ENCODE assay signal across 13 cellular contexts in genomic region chr5:149938272-149938671, GRCh38. TPM values are rescaled to one million over a fixed set of nuclear protein-coding genes. Genes with fewer than 3 reads are reported as not detected.
A peak's percentile ranks its signal among the peaks of the same experiment; 100 is the strongest.
DNase-seq lines count a peak whose midpoint lies in the region; ATAC-seq, FAIRE-seq and TF ChIP-seq lines count a peak whose summit lies in the region.
"Had no signal": no experiment of that assay in that cellular context is flagged by ENCODE, and none has a peak within 500 bp of the region (broad histone marks: within the 10 kb centered on the region; RNA-seq: fewer than 3 reads in every experiment).

No MANE protein-coding gene starts in this region.

- H3K36me3 ChIP-seq in K562 (ENCODE audit: control insufficient read depth, insufficient read depth, low read length) (no peaks in the 10 kb centered on the region; the same call in 1 of the 3 replicates), kidney epithelial cell (ENCODE audit: control insufficient read depth, insufficient read depth, low read length) (no peaks in the 10 kb centered on the region)
- H3K36me3 ChIP-seq: BLaER1 had no signal

- H3K4me3 ChIP-seq in A549 (no peak overlapping the region), K562 (no peak overlapping the region), kidney epithelial cell (ENCODE audit: low read depth, low read length) (no peak overlapping the region)
- H3K4me3 ChIP-seq: BLaER1 had no signal

- intact Hi-C loops in K562 (cut with micrococcal nuclease), result no loop called here

- H3K9me3 ChIP-seq in A549, result no peaks in the 10 kb centered on the region
- no peaks in the 10 kb centered on the region for H3K9me3 ChIP-seq in K562 (replicated peaks; ENCODE audit: control insufficient read depth, insufficient read depth, low read depth, low read length)
- H3K9me3 ChIP-seq: BLaER1 had no signal

- ATAC-seq in A549 (peak; percentile 78 to 84), K562 (no peak), GM21360 (IDR thresholded peaks at IDR 0.05; ENCODE audit: unreplicated experiment) (no peak), GM19397 (IDR thresholded peaks at IDR 0.05; ENCODE audit: unreplicated experiment) (no peak), HG03175 (IDR thresholded peaks at IDR 0.05; ENCODE audit: unreplicated experiment) (no peak)
- ATAC-seq: sciatic nerve had no signal

- no peaks in the 10 kb centered on the region for H3K9me1 ChIP-seq in K562 (ENCODE audit: control insufficient read depth, insufficient read depth, low read length)

- FAIRE-seq in A549 (lab: Jason Lieb, UNC) (peak; percentile 76), K562 (lab: Jason Lieb, UNC) (no peak)

- WGBS in A549 (ENCODE audit: missing lambda C conversion rate), result 4% methylated on average over 2 of the region's 2 CpGs
- WGBS in K562 (ENCODE audit: insufficient coverage, low coverage, missing lambda C conversion rate), result 19% methylated on average over 2 of the region's 2 CpGs

- BruUV-seq in K562 (replicated peaks; lab: Mats Ljungman, UMichigan), result no TSS peak

- POLR2A ChIA-PET in A549 (lab: Yijun Ruan, JAX) (no interaction called here), K562 (lab: Yijun Ruan, JAX) (no interaction called here)

- peak; percentile 65 to 91 for DNase-seq in A549 (ENCODE audit: low read depth in 1 of 2, low spot score in 1 of 2)
- peak in 1 of 4 experiments; percentile 48 for DNase-seq in K562 (ENCODE audit: extremely low read depth in 1 of 4, low spot score in 3 of 4)
- peak; percentile 82 for DNase-seq in kidney epithelial cell (ENCODE audit: low read depth)
- no peak for DNase-seq in COR-L47 (lab: John Stamatoyannopoulos, UW)
- DNase-seq: activated gamma-delta T cell treated with Interleukin-2 at 50 U/mL for 16 hours had no signal

- peaks cover 66% of the 10 kb centered on the region for H3K4me1 ChIP-seq in A549
- peaks cover 24 to 54% of the 10 kb centered on the region in 2 experiments for H3K4me1 ChIP-seq in K562 (replicated peaks in 1 of 2; ENCODE audit: control insufficient read depth in 2 of 2, insufficient read depth in 2 of 2, low read length in 2 of 2)

- TF ChIP-seq CTCF in A549 (IDR thresholded peaks at IDR 0.05), result no peak
- no peak for TF ChIP-seq CTCF in K562 (IDR thresholded peaks at IDR 0.05 in 2 of 3, conservative IDR thresholded peaks at IDR 0.05 in 1 of 3; ENCODE audit: insufficient read depth in 2 of 3, low read depth in 1 of 3, low read length in 3 of 3)
- no peak for TF ChIP-seq CTCF in kidney epithelial cell (IDR thresholded peaks at IDR 0.05; ENCODE audit: insufficient read depth, low read length, poor library complexity, severe bottlenecking)

- H2AFZ ChIP-seq in K562 (ENCODE audit: low read depth, low read length), result peak overlapping the region; percentile 97

- no peak for TF ChIP-seq POLR2A in A549 (IDR thresholded peaks at IDR 0.05; ENCODE audit: low read length)
- no peak for TF ChIP-seq POLR2A in K562 (conservative IDR thresholded peaks at IDR 0.05)

- H3K4me2 ChIP-seq in A549, result peak overlapping the region; percentile 79
- no peak overlapping the region for H3K4me2 ChIP-seq in K562 (ENCODE audit: insufficient read depth, low read length)
- H3K4me2 ChIP-seq: BLaER1 had no signal

- no peaks in the 10 kb centered on the region for H3K79me2 ChIP-seq in K562 (ENCODE audit: control insufficient read depth, insufficient read depth, low read length)

- H3K27me3 ChIP-seq in K562 (ENCODE audit: control insufficient read depth in 2 of 2, insufficient read depth in 2 of 2, low read length in 2 of 2) (no peaks in the 10 kb centered on the region), kidney epithelial cell (ENCODE audit: control insufficient read depth, insufficient read depth, low read length) (no peaks in the 10 kb centered on the region)
- H3K27me3 ChIP-seq: BLaER1 had no signal

- CTCF ChIA-PET in A549 (lab: Yijun Ruan, JAX) (no interaction called here), K562 (lab: Yijun Ruan, JAX; ENCODE audit: low intra/inter-chr PET ratio) (no interaction called here)

- 0 out of 4 replicates have a peak overlapping the region, but pooled peaks of 1 of the 2 experiments have one; percentile 3 for H3K9ac ChIP-seq in K562 (ENCODE audit: insufficient read depth in 1 of 2, low read depth in 2 of 2, low read length in 2 of 2)
- H3K9ac ChIP-seq: BLaER1 had no signal

- TF ChIP-seq RAD21 in A549 (conservative IDR thresholded peaks at IDR 0.05 in 1 of 2, IDR thresholded peaks at IDR 0.05 in 1 of 2), result no peak; a peak in 1 of 5 replicates
- no peak for TF ChIP-seq RAD21 in Ishikawa (IDR thresholded peaks at IDR 0.05; ENCODE audit: low read depth)
- no peak for TF ChIP-seq RAD21 in K562 (CRISPR knock-in tag; conservative IDR thresholded peaks at IDR 0.05 in 1 of 2, IDR thresholded peaks at IDR 0.05 in 1 of 2)

- no peaks in the 10 kb centered on the region for H4K20me1 ChIP-seq in K562 (replicated peaks; ENCODE audit: control insufficient read depth, insufficient read depth, low read length)
- H4K20me1 ChIP-seq: BLaER1 had no signal

- TF ChIP-seq EP300 in A549 (IDR thresholded peaks at IDR 0.05) (peak; percentile 37 to 53; a peak in 2 of 5 replicates), Ishikawa (IDR thresholded peaks at IDR 0.05; ENCODE audit: borderline replicate concordance) (peak; percentile 91), K562 (IDR thresholded peaks at IDR 0.05; ENCODE audit: low read length) (no peak)

- H3K27ac ChIP-seq in A549 (peak overlapping the region; percentile 85 to 91), K562 (ENCODE audit: extremely low read depth, low read depth, low read length) (peak overlapping the region; percentile 88)
- H3K27ac ChIP-seq: BLaER1 had no signal

- in situ Hi-C loops in K562 (cut with MboI), result no loop called here

TF ChIP-seq in A549, 52 proteins besides CTCF, POLR2A, EP300 and RAD21 (continues in another document):
- no peak for TF ChIP-seq CBX8 (IDR thresholded peaks at IDR 0.05)
- TF ChIP-seq GATA3 (IDR thresholded peaks at IDR 0.05; ENCODE audit: borderline replicate concordance), result peak; percentile 81; the same call in 1 of the 2 replicates

TF ChIP-seq in Ishikawa, 13 proteins besides CTCF, POLR2A, EP300 and RAD21 (continues in another document):
- peak; percentile 86 for TF ChIP-seq TCF12 (IDR thresholded peaks at IDR 0.05; ENCODE audit: low read depth)
- TF ChIP-seq ZBTB7A (IDR thresholded peaks at IDR 0.05; ENCODE audit: low read depth), result 0 out of 2 replicates have a peak, but pooled peaks have one; percentile 47

TF ChIP-seq in K562, 482 proteins besides CTCF, POLR2A, EP300 and RAD21 (continues in another document):
- TF ChIP-seq EP400 (IDR thresholded peaks at IDR 0.05) (no peak), MTA3 (IDR thresholded peaks at IDR 0.05; ENCODE audit: borderline replicate concordance) (no peak), EHMT2 (IDR thresholded peaks at IDR 0.05) (no peak)

RNA-seq across cellular contexts. Expression of gene PDE6A, which starts 6.3 kb away (rescaled TPM):
- polyA plus RNA-seq in A549 (2011; rRNA removed), result 0.30 and 0.35 TPM in 2 replicates
- polyA plus RNA-seq in A549 (2012; cell fraction: cytosol; rRNA removed), result 0.15 and 0.23 TPM in 2 replicates
- polyA plus RNA-seq in A549 (2012; cell fraction: nucleus; rRNA removed), result 0.47 and 0.60 TPM in 2 replicates
- polyA plus RNA-seq in A549 (2017; fragmentation: RNase III; extraction: RNeasy Plus Mini Kit Qiagen cat#74134 plus additional on column Dnase treatment), result 0.20 to 0.30 TPM (median 0.28 TPM) in 3 replicates
- 0.39 and 0.41 TPM in 2 replicates for polyA minus RNA-seq in A549 (2011; rRNA and poly(A)+ RNA removed)
- not detected in 2 replicates for total RNA-seq in K562 (2011; cell fraction: chromatin; rRNA removed; ENCODE audit: low replicate concordance)
- total RNA-seq in K562 (2011; cell fraction: nucleolus; rRNA removed), result not detected in 2 replicates
- 0.23 TPM in 1 of 2 replicates, not detected in the other for total RNA-seq in K562 (2011; cell fraction: nucleoplasm; rRNA removed)
- not detected in 2 replicates for total RNA-seq in K562 (2014; rRNA removed)
- not detected in 2 replicates for total RNA-seq in K562 (2014; rRNA removed; fragmentation: Illumina TruSeq; extraction: Trizol)
- 0.04 TPM in 2 replicates for total RNA-seq in K562 (2015; rRNA removed; fragmentation: Illumina TruSeq; extraction: Trizol)
- not detected in 2 replicates for total RNA-seq in K562 (2021)
- not detected in 2 replicates for polyA plus RNA-seq in K562 (2011; rRNA removed)
- polyA plus RNA-seq in K562 (2011; cell fraction: cytosol; rRNA removed), result 0.03 TPM in 1 of 2 replicates, not detected in the other
- not detected in 2 replicates for polyA plus RNA-seq in K562 (2011; cell fraction: nucleus; rRNA removed)
- polyA plus RNA-seq in K562 (2012), result 0.04 and 0.05 TPM in 2 replicates
- polyA plus RNA-seq in K562 (2014; fragmentation: Illumina TruSeq; extraction: Trizol), result 0.03 TPM in 1 of 2 replicates, not detected in the other
- under 1 TPM in 1 of 2 experiments, not detected in 1; 0.01 TPM for polyA plus RNA-seq in K562 (2014; fragmentation: Nextera tagmentation; extraction: Ambion mirVana)
- polyA plus RNA-seq in K562 (2014; rRNA removed), result 0.01 TPM in 1 of 2 replicates, not detected in the other
- polyA minus RNA-seq in K562 (2011; rRNA and poly(A)+ RNA removed), result not detected in 2 replicates
- polyA minus RNA-seq in K562 (2011; cell fraction: cytosol; rRNA and poly(A)+ RNA removed), result not detected in 2 replicates
- not detected in 2 replicates for polyA minus RNA-seq in K562 (2011; cell fraction: nucleus; rRNA and poly(A)+ RNA removed)
- not detected in 2 replicates for total RNA-seq in kidney epithelial cell
- total RNA-seq: sciatic nerve; subcutaneous adipose tissue; T-helper 2 cell treated with Interferon-gamma antibody and Interleukin-4, amounts not matched to agents 100 ng/mL and 5 ng/mL, for 36 hours had no signal

RNA-seq across cellular contexts. Expression of gene SLC26A2, which starts 22.3 kb away (rescaled TPM):
- polyA plus RNA-seq in A549 (2011; rRNA removed), result 23.2 and 31.9 TPM in 2 replicates
- 5.2 and 6.7 TPM in 2 replicates for polyA plus RNA-seq in A549 (2012; cell fraction: cytosol; rRNA removed)
- 6.1 and 12.5 TPM in 2 replicates for polyA plus RNA-seq in A549 (2012; cell fraction: nucleus; rRNA removed)
- polyA plus RNA-seq in A549 (2017; fragmentation: RNase III; extraction: RNeasy Plus Mini Kit Qiagen cat#74134 plus additional on column Dnase treatment), result 28.4 to 33.5 TPM (median 32.2 TPM) in 3 replicates
- polyA minus RNA-seq in A549 (2011; rRNA and poly(A)+ RNA removed), result 49.3 and 53.2 TPM in 2 replicates
- 6.6 and 7.6 TPM in 2 replicates for total RNA-seq in K562 (2011; cell fraction: chromatin; rRNA removed; ENCODE audit: low replicate concordance)
- 4.6 and 5.3 TPM in 2 replicates for total RNA-seq in K562 (2011; cell fraction: nucleolus; rRNA removed)
- total RNA-seq in K562 (2011; cell fraction: nucleoplasm; rRNA removed), result 6.6 and 9.2 TPM in 2 replicates
- 3.1 and 3.6 TPM in 2 replicates for total RNA-seq in K562 (2014; rRNA removed)
- total RNA-seq in K562 (2014; rRNA removed; fragmentation: Illumina TruSeq; extraction: Trizol), result 4.3 and 5.6 TPM in 2 replicates
- 5.8 and 6.3 TPM in 2 replicates for total RNA-seq in K562 (2015; rRNA removed; fragmentation: Illumina TruSeq; extraction: Trizol)
- 4.1 and 4.9 TPM in 2 replicates for total RNA-seq in K562 (2021)
- polyA plus RNA-seq in K562 (2011; rRNA removed), result 4.7 and 4.9 TPM in 2 replicates
- 1.2 and 3.2 TPM in 2 replicates for polyA plus RNA-seq in K562 (2011; cell fraction: cytosol; rRNA removed)
- polyA plus RNA-seq in K562 (2011; cell fraction: nucleus; rRNA removed), result 1.7 and 3.6 TPM in 2 replicates
- polyA plus RNA-seq in K562 (2012), result 2.9 and 4.4 TPM in 2 replicates
- polyA plus RNA-seq in K562 (2014; fragmentation: Illumina TruSeq; extraction: Trizol), result 3.3 and 3.5 TPM in 2 replicates
- 1 to 10 TPM; 1.1 to 2.0 TPM for polyA plus RNA-seq in K562 (2014; fragmentation: Nextera tagmentation; extraction: Ambion mirVana)
- polyA plus RNA-seq in K562 (2014; rRNA removed), result 2.6 TPM in 2 replicates
- 13.8 and 13.9 TPM in 2 replicates for polyA minus RNA-seq in K562 (2011; rRNA and poly(A)+ RNA removed)
- polyA minus RNA-seq in K562 (2011; cell fraction: cytosol; rRNA and poly(A)+ RNA removed), result 4.2 and 6.2 TPM in 2 replicates
- 1.9 and 4.0 TPM in 2 replicates for polyA minus RNA-seq in K562 (2011; cell fraction: nucleus; rRNA and poly(A)+ RNA removed)
- 15.4 and 17.7 TPM in 2 replicates for total RNA-seq in kidney epithelial cell

Comparison
In these comparisons a context has a peak if more than half of its experiments do, and no peak if none do; other contexts are left out.
1. ATAC-seq: peak in A549 (2 of 2); none in K562 (single experiment), GM21360 (single experiment), GM19397 (single experiment) and HG03175 (single experiment).
2. Of the 35 proteins assayed by ChIP-seq in both K562 and A549: peak only in K562: none; only in A549: EP300; in both: none; in neither: 34.